ENCODE assay signal across 1 cellular context in genomic region chr14:102085503-102085902, GRCh38.
TF ChIP-seq lines count a peak whose summit lies in the region.

No MANE protein-coding gene starts in this region.

TF ChIP-seq in H1, 55 proteins besides CTCF, POLR2A, EP300 and RAD21 (continued from another document):
- no peak for TF ChIP-seq SIX5 (IDR thresholded peaks at IDR 0.05; ENCODE audit: low read depth, low read length)
- TF ChIP-seq CREB1 (IDR thresholded peaks at IDR 0.05), result no peak
- no peak for TF ChIP-seq SUZ12 (IDR thresholded peaks at IDR 0.05; ENCODE audit: low read length)
- no peak for TF ChIP-seq CHD7 (IDR thresholded peaks at IDR 0.05; ENCODE audit: insufficient replicate concordance, low read length)
